21 cellular contexts compared by ENCODE assay signal in genomic region chr1:207719209-207719608, GRCh38. TPM values are rescaled to one million over a fixed set of nuclear protein-coding genes. Genes with fewer than 3 reads are reported as not detected.
DNase-seq lines count a peak whose midpoint lies in the region; ATAC-seq and TF ChIP-seq lines count a peak whose summit lies in the region.
"Had no signal": no experiment of that assay in that cellular context is flagged by ENCODE, and none has a peak within 500 bp of the region (broad histone marks: within the 10 kb centered on the region; RNA-seq: fewer than 3 reads in every experiment).

No MANE protein-coding gene starts in this region.

- H3K4me3 Mint-ChIP-seq in neural progenitor cell: no peak overlapping the region
- H3K4me3 Mint-ChIP-seq: CD14-positive monocyte; CD4-positive, alpha-beta T cell; CD8-positive, alpha-beta T cell had no signal

- BruUV-seq in A673 (replicated peaks; lab: Mats Ljungman, UMichigan): no TSS peak

- no peaks in the 10 kb centered on the region for H3K27me3 ChIP-seq in hepatocyte
- no peaks in the 10 kb centered on the region for H3K27me3 ChIP-seq in A673 (replicated peaks; ENCODE audit: insufficient read depth, low read depth, low read length, poor library complexity)
- H3K27me3 ChIP-seq in neural progenitor cell: no peaks in the 10 kb centered on the region
- H3K27me3 ChIP-seq: BLaER1 had no signal

- no peaks in the 10 kb centered on the region for H3K9me2 ChIP-seq in hepatocyte (replicated peaks; ENCODE audit: insufficient read depth)

- no peaks in the 10 kb centered on the region for H3K36me3 Mint-ChIP-seq in neural progenitor cell
- H3K36me3 Mint-ChIP-seq: CD14-positive monocyte; CD8-positive, alpha-beta T cell had no signal

- no peaks in the 10 kb centered on the region for H3K27me3 Mint-ChIP-seq in neural progenitor cell (ENCODE audit: insufficient read depth, low read depth)
- H3K27me3 Mint-ChIP-seq: CD4-positive, alpha-beta T cell had no signal

- DNase-seq in HuH-7 (ENCODE audit: low spot score) (peak; percentile 39), hepatocyte (ENCODE audit: low spot score) (no peak), mucosa of descending colon (no peak), A673 (ENCODE audit: low spot score) (no peak), neural progenitor cell (ENCODE audit: low spot score) (no peak), DMS79 treated with DMSO at 0.1 percent for 48 hours (lab: John Stamatoyannopoulos, UW) (no peak)
- DNase-seq: ACHN; BE2C; C1 segment of cervical spinal cord; Caco-2; Calu3; CD4-positive, alpha-beta T cell; CD8-positive, alpha-beta T cell; DND-41; EL; GDM1 had no signal

- H3K4me3 ChIP-seq in hepatocyte (no peak overlapping the region), mucosa of descending colon (no peak overlapping the region), A673 (ENCODE audit: low read depth, low read length, poor library complexity, severe bottlenecking) (no peak overlapping the region), neural progenitor cell (no peak overlapping the region)
- H3K4me3 ChIP-seq: A549, BLaER1, GM12878 had no signal

- H4K20me1 ChIP-seq in hepatocyte (ENCODE audit: insufficient read depth, poor library complexity, severe bottlenecking) (no peaks in the 10 kb centered on the region), neural progenitor cell (ENCODE audit: low read depth) (no peaks in the 10 kb centered on the region)
- H4K20me1 ChIP-seq: BLaER1 had no signal

- peaks cover 2% of the 10 kb centered on the region for H3K9me3 Mint-ChIP-seq in neural progenitor cell
- H3K9me3 Mint-ChIP-seq: CD4-positive, alpha-beta T cell had no signal

- CTCF ChIA-PET in A673 (lab: Charles Lee): no interaction called here

- ATAC-seq in mucosa of descending colon: peak; percentile 58
- ATAC-seq: A549; CD8-positive, alpha-beta T cell; GM12878 had no signal

- H3K4me1 ChIP-seq in hepatocyte (ENCODE audit: insufficient read depth) (no peaks in the 10 kb centered on the region), mucosa of descending colon (ENCODE audit: low read depth) (no peaks in the 10 kb centered on the region), A673 (ENCODE audit: insufficient read depth, low read length, poor library complexity, severe bottlenecking) (no peaks in the 10 kb centered on the region), neural progenitor cell (no peaks in the 10 kb centered on the region)
- H3K4me1 ChIP-seq: A549, BE2C, BLaER1 had no signal

- no peak for TF ChIP-seq CTCF in hepatocyte (IDR thresholded peaks at IDR 0.05; ENCODE audit: poor library complexity)
- TF ChIP-seq CTCF in mucosa of descending colon (IDR thresholded peaks at IDR 0.05): no peak
- no peak for TF ChIP-seq CTCF in A673 (conservative IDR thresholded peaks at IDR 0.05; ENCODE audit: low read depth, low read length)
- TF ChIP-seq CTCF in neural progenitor cell (IDR thresholded peaks at IDR 0.05): no peak

- POLR2A ChIA-PET in A673 (lab: Charles Lee; ENCODE audit: low non-redundant PET): no interaction called here

- H2AFZ ChIP-seq in hepatocyte: no peak overlapping the region
- no peak overlapping the region for H2AFZ ChIP-seq in neural progenitor cell (replicated peaks)

- H3K9ac ChIP-seq in neural progenitor cell: no peak overlapping the region
- H3K9ac ChIP-seq: BLaER1 had no signal

- H3K36me3 ChIP-seq in hepatocyte (replicated peaks; ENCODE audit: insufficient read depth, low read depth) (no peaks in the 10 kb centered on the region), mucosa of descending colon (ENCODE audit: low read depth) (no peaks in the 10 kb centered on the region), A673 (ENCODE audit: insufficient read depth, low read length, poor library complexity, severe bottlenecking) (no peaks in the 10 kb centered on the region), neural progenitor cell (no peaks in the 10 kb centered on the region)
- H3K36me3 ChIP-seq: BE2C, BLaER1 had no signal

- 79% methylated on average over 2 of the region's 2 CpGs for WGBS in hepatocyte (ENCODE audit: low lambda C conversion rate, missing lambda C conversion rate)

- H3F3A ChIP-seq in neural progenitor cell (ENCODE audit: low read depth): no peaks in the 10 kb centered on the region

- H3K79me2 ChIP-seq in hepatocyte (no peaks in the 10 kb centered on the region), neural progenitor cell (ENCODE audit: low read depth) (no peaks in the 10 kb centered on the region)

- H3K9me3 ChIP-seq in hepatocyte (ENCODE audit: low read depth) (no peaks in the 10 kb centered on the region), mucosa of descending colon (no peaks in the 10 kb centered on the region), A673 (ENCODE audit: low read depth, low read length, poor library complexity, severe bottlenecking) (no peaks in the 10 kb centered on the region), neural progenitor cell (ENCODE audit: low read depth) (peaks cover 4% of the 10 kb centered on the region)
- H3K9me3 ChIP-seq: A549, BE2C, Caco-2 had no signal

- intact Hi-C loops in mucosa of descending colon (cut with DNase I, micrococcal nuclease): no loop called here
- intact Hi-C loops in A673 (cut with micrococcal nuclease; ENCODE audit: unreplicated experiment): no loop called here

- peak overlapping the region; percentile 29 for H3K4me2 ChIP-seq in hepatocyte
- no peak overlapping the region for H3K4me2 ChIP-seq in neural progenitor cell
- H3K4me2 ChIP-seq: A549, BLaER1 had no signal

- no peaks in the 10 kb centered on the region for H3K4me1 Mint-ChIP-seq in neural progenitor cell

- H3K27ac Mint-ChIP-seq in neural progenitor cell: no peak overlapping the region
- H3K27ac Mint-ChIP-seq: CD14-positive monocyte; CD4-positive, alpha-beta T cell; CD8-positive, alpha-beta T cell had no signal

- H3K27ac ChIP-seq in hepatocyte (no peak overlapping the region), A673 (ENCODE audit: low read depth, low read length, poor library complexity, severe bottlenecking) (no peak overlapping the region), neural progenitor cell (no peak overlapping the region)
- H3K27ac ChIP-seq: 22Rv1, A549, BLaER1 had no signal

RNA-seq across cellular contexts. Expression of gene CD46, which starts 32.6 kb away (rescaled TPM):
- total RNA-seq in hepatocyte (228 and 235 TPM in 2 replicates), mucosa of descending colon (100 to 1,000 TPM; 170 to 260 (median 202) TPM), A673 (2021) (91.4 and 94.8 TPM in 2 replicates), neural progenitor cell (ENCODE audit: low replicate concordance) (112 and 186 TPM in 2 replicates)
- 176 and 192 TPM in 2 replicates for polyA plus RNA-seq in hepatocyte
